Comparison of ENCODE assay signal across 17 cellular contexts in the genomic region with DNA sequence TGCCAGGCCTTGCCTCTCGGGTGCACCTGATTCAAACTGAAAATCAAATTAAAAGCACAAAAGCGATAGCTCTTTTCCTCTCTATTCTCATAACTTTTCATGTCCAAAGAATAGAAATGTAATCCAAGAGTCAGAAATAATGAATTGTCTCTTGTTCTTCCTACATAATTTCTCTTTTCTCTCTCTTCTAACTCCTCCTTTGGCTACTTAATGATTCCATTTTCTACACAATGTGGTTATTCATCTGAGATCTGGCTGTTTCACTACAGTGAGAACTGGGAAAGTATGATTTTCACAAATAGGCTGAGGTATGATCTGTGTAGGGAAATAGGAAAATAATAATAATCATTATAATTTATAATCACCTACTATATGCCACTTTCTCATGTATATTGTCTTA.
DNase-seq lines count a peak whose midpoint lies in the region; ATAC-seq and TF ChIP-seq lines count a peak whose summit lies in the region.
"Had no signal": no experiment of that assay in that cellular context is flagged by ENCODE, and none has a peak within 500 bp of the region (broad histone marks: within the 10 kb centered on the region; RNA-seq: fewer than 3 reads in every experiment).

No MANE protein-coding gene starts in this region.

- no peak for ATAC-seq in stimulated activated effector memory CD8-positive, alpha-beta T cell treated with anti-CD3 and anti-CD28 coated beads, Interleukin-12 subunit alpha, Interleukin-12 subunit beta, amount 100 ng/mL, for 72 hours
- ATAC-seq: GM23338 had no signal

- H3K4me1 ChIP-seq in Peyer's patch = no peaks in the 10 kb centered on the region
- H3K4me1 ChIP-seq: BLaER1 treated with 17β-estradiol and CSF1 and Interleukin-3, amounts not matched to agents 10 nM and 100 nM had no signal

- H3K27ac Mint-ChIP-seq in stimulated activated effector memory CD8-positive, alpha-beta T cell treated with anti-CD3 and anti-CD28 coated beads, Interleukin-12 subunit alpha, Interleukin-12 subunit beta, amount 100 ng/mL, for 72 hours = no peak overlapping the region
- H3K27ac Mint-ChIP-seq: CD4-positive, CD25-positive, alpha-beta regulatory T cell; GM23338 had no signal

- no peaks in the 10 kb centered on the region for H3K27me3 ChIP-seq in layer of hippocampus (ENCODE audit: control insufficient read depth, insufficient read depth, low read length)
- no peaks in the 10 kb centered on the region for H3K27me3 ChIP-seq in Peyer's patch
- H3K27me3 ChIP-seq: BLaER1 treated with 17β-estradiol and CSF1 and Interleukin-3, amounts not matched to agents 10 nM and 100 nM had no signal

- H3K36me3 Mint-ChIP-seq in stimulated activated effector memory CD8-positive, alpha-beta T cell treated with anti-CD3 and anti-CD28 coated beads, Interleukin-12 subunit alpha, Interleukin-12 subunit beta, amount 100 ng/mL, for 72 hours = no peaks in the 10 kb centered on the region
- H3K36me3 Mint-ChIP-seq: CD4-positive, CD25-positive, alpha-beta regulatory T cell had no signal

- no peak for TF ChIP-seq CTCF in Peyer's patch (IDR thresholded peaks at IDR 0.05)

- TF ChIP-seq POLR2A in Peyer's patch (IDR thresholded peaks at IDR 0.05) = no peak

- no peak overlapping the region for H3K4me3 ChIP-seq in Peyer's patch
- H3K4me3 ChIP-seq: BLaER1 treated with 17β-estradiol and CSF1 and Interleukin-3, amounts not matched to agents 10 nM and 100 nM; GM23338 had no signal

- peak overlapping the region; percentile 82 for H3K27ac ChIP-seq in cingulate gyrus (ENCODE audit: low read depth, low read length)
- peak overlapping the region; percentile 69 for H3K27ac ChIP-seq in layer of hippocampus (ENCODE audit: low read depth, low read length)
- H3K27ac ChIP-seq in Peyer's patch = no peak overlapping the region
- H3K27ac ChIP-seq: 22Rv1; BLaER1 treated with 17β-estradiol and CSF1 and Interleukin-3, amounts not matched to agents 10 nM and 100 nM had no signal

- peak; percentile 38 for DNase-seq in Ammon's horn (ENCODE audit: low spot score)
- peak; percentile 69 for DNase-seq in putamen (ENCODE audit: low spot score)
- DNase-seq in activated T-cell treated with anti-CD3 and anti-CD28 coated beads, Interleukin-2, amount 50 U/mL, for 1 hour = no peak
- no peak for DNase-seq in NCI-H446 treated with DMSO at 0.1 percent for 48 hours (lab: John Stamatoyannopoulos, UW)
- DNase-seq in stimulated activated effector memory CD8-positive, alpha-beta T cell treated with anti-CD3 and anti-CD28 coated beads, Interleukin-12 subunit alpha, Interleukin-12 subunit beta, amount 100 ng/mL, for 72 hours (ENCODE audit: low spot score in 2 of 2) = no peak
- no peak for DNase-seq in Peyer's patch
- DNase-seq: AML-193; CD4-positive, CD25-positive, alpha-beta regulatory T cell; DMS153; DMS79 treated with DMSO at 0.1 percent for 48 hours; GDM1; H7 had no signal

- H3K36me3 ChIP-seq in Peyer's patch = no peaks in the 10 kb centered on the region
- H3K36me3 ChIP-seq: BLaER1 treated with 17β-estradiol and CSF1 and Interleukin-3, amounts not matched to agents 10 nM and 100 nM had no signal

- no peaks in the 10 kb centered on the region for H3K4me1 Mint-ChIP-seq in stimulated activated effector memory CD8-positive, alpha-beta T cell treated with anti-CD3 and anti-CD28 coated beads, Interleukin-12 subunit alpha, Interleukin-12 subunit beta, amount 100 ng/mL, for 72 hours
- H3K4me1 Mint-ChIP-seq: CD4-positive, CD25-positive, alpha-beta regulatory T cell; GM23338 had no signal

- H3K9me3 ChIP-seq in Peyer's patch = no peaks in the 10 kb centered on the region
- H3K9me3 ChIP-seq: BLaER1 treated with 17β-estradiol and CSF1 and Interleukin-3, amounts not matched to agents 10 nM and 100 nM had no signal

- H3K9me3 Mint-ChIP-seq in stimulated activated effector memory CD8-positive, alpha-beta T cell treated with anti-CD3 and anti-CD28 coated beads, Interleukin-12 subunit alpha, Interleukin-12 subunit beta, amount 100 ng/mL, for 72 hours = peaks cover 5% of the 10 kb centered on the region

- H3K4me3 Mint-ChIP-seq in stimulated activated effector memory CD8-positive, alpha-beta T cell treated with anti-CD3 and anti-CD28 coated beads, Interleukin-12 subunit alpha, Interleukin-12 subunit beta, amount 100 ng/mL, for 72 hours = no peak overlapping the region
- H3K4me3 Mint-ChIP-seq: CD4-positive, CD25-positive, alpha-beta regulatory T cell; GM23338 had no signal

Comparison
In these comparisons a context has a peak if more than half of its experiments do, and no peak if none do; other contexts are left out.
1. DNase-seq: peak in Ammon's horn (single experiment) and putamen (single experiment); none in activated T-cell treated with anti-CD3 and anti-CD28 coated beads, Interleukin-2, amount 50 U/mL, for 1 hour (single experiment), NCI-H446 treated with DMSO at 0.1 percent for 48 hours (single experiment), stimulated activated effector memory CD8-positive, alpha-beta T cell treated with anti-CD3 and anti-CD28 coated beads, Interleukin-12 subunit alpha, Interleukin-12 subunit beta, amount 100 ng/mL, for 72 hours (0 of 2) and Peyer's patch (0 of 3).
2. H3K27ac ChIP-seq: peak in cingulate gyrus (single experiment) and layer of hippocampus (single experiment); none in Peyer's patch (0 of 4).